In the genomic region with DNA sequence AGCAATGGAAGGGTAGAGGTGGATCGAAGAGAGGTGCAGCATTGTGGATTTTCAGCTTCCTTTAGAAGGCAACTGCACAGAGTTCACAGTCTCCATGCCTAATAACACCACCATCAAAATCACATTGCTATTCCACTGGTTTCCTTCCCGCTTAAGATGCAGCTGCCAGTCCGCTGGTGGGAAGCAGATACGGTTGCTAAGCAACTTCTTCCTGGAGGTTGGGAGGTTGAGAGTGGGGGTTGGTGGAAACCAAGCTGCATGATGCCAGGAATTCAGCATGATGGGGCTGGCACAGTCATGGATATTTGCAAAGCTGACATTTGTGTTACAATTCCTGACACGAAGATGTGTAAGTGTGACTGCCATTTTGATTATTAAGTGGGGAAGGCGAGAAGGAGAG, we compare ENCODE assay signal across 18 cellular contexts.
A peak's percentile ranks its signal among the peaks of the same experiment; 100 is the strongest.
DNase-seq lines count a peak whose midpoint lies in the region; ATAC-seq, FAIRE-seq and TF ChIP-seq lines count a peak whose summit lies in the region.
"Had no signal": no experiment of that assay in that cellular context is flagged by ENCODE, and none has a peak within 500 bp of the region (broad histone marks: within the 10 kb centered on the region; RNA-seq: fewer than 3 reads in every experiment).

No MANE protein-coding gene starts in this region.

- no peaks in the 10 kb centered on the region for H3K36me3 Mint-ChIP-seq in astrocyte (ENCODE audit: low read depth, unreplicated experiment)
- no peaks in the 10 kb centered on the region for H3K36me3 Mint-ChIP-seq in activated T-cell treated with anti-CD3 and anti-CD28 coated beads, Interleukin-2, amount 50 U/mL, for 72 hours (ENCODE audit: insufficient read depth in 2 of 2)
- H3K36me3 Mint-ChIP-seq: activated naive CD8-positive, alpha-beta T cell treated with anti-CD3 and anti-CD28 coated beads, Interleukin-2, amount 10 ng/mL, durations not matched to agents 7 days and 5 days; mesothelial cell of epicardium had no signal

- FAIRE-seq in astrocyte (lab: Jason Lieb, UNC): no peak

- H3K27me3 Mint-ChIP-seq in astrocyte (ENCODE audit: low read depth, unreplicated experiment): no peaks in the 10 kb centered on the region
- H3K27me3 Mint-ChIP-seq in activated T-cell treated with anti-CD3 and anti-CD28 coated beads, Interleukin-2, amount 50 U/mL, for 72 hours (ENCODE audit: low read depth): peaks cover 12% of the 10 kb centered on the region

- H3K4me2 ChIP-seq in astrocyte (ENCODE audit: low read length): peak overlapping the region; percentile 17
- H3K4me2 ChIP-seq: PC-9 had no signal

- H3K4me3 ChIP-seq in astrocyte (ENCODE audit: insufficient read depth, low read depth, low read length): no peak overlapping the region
- H3K4me3 ChIP-seq: PC-9, thoracic aorta had no signal

- ATAC-seq in GM21529 (IDR thresholded peaks at IDR 0.05; ENCODE audit: unreplicated experiment) (no peak), GM18858 (IDR thresholded peaks at IDR 0.05; ENCODE audit: unreplicated experiment) (no peak)
- ATAC-seq in activated T-cell treated with anti-CD3 and anti-CD28 coated beads, Interleukin-2, amount 50 U/mL, for 72 hours (replicated peaks in 1 of 2): no peak
- ATAC-seq: activated T-cell treated with anti-CD3 and anti-CD28 coated beads, Interleukin-2, amount 50 U/mL, for 4 hours had no signal

- H3K27ac ChIP-seq in astrocyte (ENCODE audit: low read depth, low read length): no peak overlapping the region
- H3K27ac ChIP-seq: PC-9, thoracic aorta had no signal

- H3K36me3 ChIP-seq in astrocyte (ENCODE audit: insufficient read depth, low read length): no peaks in the 10 kb centered on the region
- H3K36me3 ChIP-seq: thoracic aorta had no signal

- peak; percentile 82 for DNase-seq in DMS153 (lab: John Stamatoyannopoulos, UW)
- peak; percentile 55 to 86 (median 58) for DNase-seq in NCI-H1417 (lab: John Stamatoyannopoulos, UW)
- no peak for DNase-seq in astrocyte (ENCODE audit: low read depth)
- peak; percentile 23 to 89 (median 64) for DNase-seq in head of caudate nucleus
- no peak for DNase-seq in globus pallidus (ENCODE audit: low spot score)
- DNase-seq in activated T-cell treated with anti-CD3 and anti-CD28 coated beads, Interleukin-2, amount 50 U/mL, for 72 hours: no peak
- DNase-seq: activated CD4-positive, alpha-beta T cell treated with anti-CD3 and anti-CD28 coated beads, Interleukin-2, amount 50 U/mL, for 4 hours; activated naive CD8-positive, alpha-beta T cell treated with anti-CD3 and anti-CD28 coated beads, Interleukin-2, amount 10 ng/mL, durations not matched to agents 7 days and 5 days; activated T-cell treated with anti-CD3 and anti-CD28 coated beads, Interleukin-2, amount 50 U/mL, for 4 hours; Calu3; islet precursor cell; NCI-H226; PC-9; stimulated activated CD4-positive, alpha-beta T cell treated with anti-CD3 and anti-CD28 coated beads, Interleukin-4, amount 100 ng/mL, for 1 hour had no signal

- no peaks in the 10 kb centered on the region for H3K9me3 Mint-ChIP-seq in astrocyte (ENCODE audit: unreplicated experiment)
- H3K9me3 Mint-ChIP-seq in activated T-cell treated with anti-CD3 and anti-CD28 coated beads, Interleukin-2, amount 50 U/mL, for 72 hours: no peaks in the 10 kb centered on the region
- H3K9me3 Mint-ChIP-seq: activated naive CD8-positive, alpha-beta T cell treated with anti-CD3 and anti-CD28 coated beads, Interleukin-2, amount 10 ng/mL, durations not matched to agents 7 days and 5 days; activated T-cell treated with anti-CD3 and anti-CD28 coated beads, Interleukin-2, amount 50 U/mL, for 4 hours; mesothelial cell of epicardium had no signal

- no peak overlapping the region for H3K9ac ChIP-seq in astrocyte (ENCODE audit: low read length)

- no peak overlapping the region for H3K4me3 Mint-ChIP-seq in astrocyte (ENCODE audit: unreplicated experiment)
- no peak overlapping the region for H3K4me3 Mint-ChIP-seq in activated T-cell treated with anti-CD3 and anti-CD28 coated beads, Interleukin-2, amount 50 U/mL, for 72 hours
- H3K4me3 Mint-ChIP-seq: activated naive CD8-positive, alpha-beta T cell treated with anti-CD3 and anti-CD28 coated beads, Interleukin-2, amount 10 ng/mL, durations not matched to agents 7 days and 5 days; activated T-cell treated with anti-CD3 and anti-CD28 coated beads, Interleukin-2, amount 50 U/mL, for 4 hours; mesothelial cell of epicardium had no signal

- peaks cover 13% of the 10 kb centered on the region for H3K4me1 ChIP-seq in astrocyte (ENCODE audit: insufficient read depth, low read length)

- no peaks in the 10 kb centered on the region for H3K9me3 ChIP-seq in astrocyte (ENCODE audit: insufficient read depth, low read depth, low read length)
- H3K9me3 ChIP-seq: thoracic aorta had no signal

- H4K20me1 ChIP-seq in astrocyte (ENCODE audit: insufficient read depth, low read length): no peaks in the 10 kb centered on the region

- no peaks in the 10 kb centered on the region for H3K79me2 ChIP-seq in astrocyte (ENCODE audit: insufficient read depth, low read length)

- TF ChIP-seq CTCF in astrocyte (IDR thresholded peaks at IDR 0.05; ENCODE audit: insufficient read depth, low read depth, low read length): no peak

- intact Hi-C loops in head of caudate nucleus (cut with DNase I): no loop called here

- H2AFZ ChIP-seq in astrocyte (ENCODE audit: low read depth, low read length): peak overlapping the region; percentile 50
- H2AFZ ChIP-seq: PC-9 had no signal

- H3K27me3 ChIP-seq in astrocyte (ENCODE audit: insufficient read depth, low read length): no peaks in the 10 kb centered on the region

- no peak overlapping the region for H3K27ac Mint-ChIP-seq in astrocyte (ENCODE audit: unreplicated experiment)
- H3K27ac Mint-ChIP-seq in activated T-cell treated with anti-CD3 and anti-CD28 coated beads, Interleukin-2, amount 50 U/mL, for 72 hours: no peak overlapping the region
- H3K27ac Mint-ChIP-seq: activated naive CD8-positive, alpha-beta T cell treated with anti-CD3 and anti-CD28 coated beads, Interleukin-2, amount 10 ng/mL, durations not matched to agents 7 days and 5 days; mesothelial cell of epicardium had no signal

- H3K4me1 Mint-ChIP-seq in astrocyte (ENCODE audit: low read depth, unreplicated experiment): peaks cover 3% of the 10 kb centered on the region
- no peaks in the 10 kb centered on the region for H3K4me1 Mint-ChIP-seq in activated T-cell treated with anti-CD3 and anti-CD28 coated beads, Interleukin-2, amount 50 U/mL, for 72 hours (ENCODE audit: low read depth)
- H3K4me1 Mint-ChIP-seq: activated naive CD8-positive, alpha-beta T cell treated with anti-CD3 and anti-CD28 coated beads, Interleukin-2, amount 10 ng/mL, durations not matched to agents 7 days and 5 days; mesothelial cell of epicardium had no signal

Comparison
In these comparisons a context has a peak if more than half of its experiments do, and no peak if none do; other contexts are left out.
1. DNase-seq: peak in DMS153 (single experiment), NCI-H1417 (3 of 3) and head of caudate nucleus (42 of 42); none in astrocyte (single experiment), globus pallidus (single experiment) and activated T-cell treated with anti-CD3 and anti-CD28 coated beads, Interleukin-2, amount 50 U/mL, for 72 hours (0 of 2).